In the genomic region with DNA sequence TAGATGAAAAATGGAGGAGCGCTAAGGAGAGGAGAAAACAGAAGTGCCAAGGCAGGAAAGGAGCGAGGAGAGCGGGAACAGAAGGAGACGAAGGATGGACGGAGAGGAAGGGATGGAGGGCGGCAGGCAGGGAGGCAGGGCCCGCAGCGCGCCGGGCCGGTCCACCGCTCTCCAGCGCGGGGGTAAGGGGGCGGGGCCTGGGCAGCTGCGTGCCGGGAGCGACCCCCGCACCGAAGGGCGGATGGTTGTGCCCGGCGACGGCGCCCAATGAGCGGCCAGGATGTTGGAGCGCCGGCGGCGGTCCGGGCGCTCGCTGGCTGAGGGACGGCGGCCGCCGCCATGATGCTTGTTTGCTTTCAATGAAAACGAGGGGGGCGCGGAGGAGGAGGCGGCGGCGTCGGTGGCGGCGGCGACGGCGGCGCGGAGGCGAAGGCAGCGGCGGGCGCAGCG, we compare ENCODE assay signal across 8 cellular contexts. TPM values are rescaled to one million over a fixed set of nuclear protein-coding genes. Genes with fewer than 3 reads are reported as not detected.
DNase-seq lines count a peak whose midpoint lies in the region; ATAC-seq and TF ChIP-seq lines count a peak whose summit lies in the region.

A gene (plus strand): TSS at position 320 of the 450 bp plus-strand sequence. CDS start 34,898 bp downstream, outside the sequence.

- TF ChIP-seq CTCF in GM10266 (IDR thresholded peaks at IDR 0.05; ENCODE audit: control insufficient read depth, insufficient read depth, low read depth, missing control alignments) (no peak), omental fat pad (IDR thresholded peaks at IDR 0.05) (no peak)

- peak; percentile 99 for DNase-seq in GM10266 (ENCODE audit: extremely low spot score)
- DNase-seq in NCI-H1092 treated with DMSO at 0.1 percent for 48 hours (lab: John Stamatoyannopoulos, UW) = peak; percentile 84
- peak; percentile 78 for DNase-seq in SKM-1 (lab: John Stamatoyannopoulos, UW; ENCODE audit: unreplicated experiment)
- DNase-seq in activated naive CD4-positive, alpha-beta T cell treated with anti-CD3 and anti-CD28 coated beads, Interleukin-2, amount 50 U/mL, for 72 hours (ENCODE audit: low spot score in 2 of 2) = peak; percentile 95 to 97
- DNase-seq in glomerular visceral epithelial cell (ENCODE audit: extremely low spot score) = peak; percentile 96
- DNase-seq in omental fat pad (ENCODE audit: low spot score) = peak; percentile 65

- ATAC-seq in HG02623 (IDR thresholded peaks at IDR 0.05; ENCODE audit: unreplicated experiment) = peak; percentile 86
- ATAC-seq in activated naive CD4-positive, alpha-beta T cell treated with anti-CD3 and anti-CD28 coated beads, Interleukin-2, amount 50 U/mL, for 72 hours = peak; percentile 93 to 96
- peak; percentile 98 for ATAC-seq in omental fat pad (ENCODE audit: low FRiP score)

- peaks cover 0 to 19% of the 10 kb centered on the region in 2 donors for H3K36me3 Mint-ChIP-seq in activated naive CD4-positive, alpha-beta T cell treated with anti-CD3 and anti-CD28 coated beads, Interleukin-2, amount 50 U/mL, for 72 hours

- H3K9me3 Mint-ChIP-seq in activated naive CD4-positive, alpha-beta T cell treated with anti-CD3 and anti-CD28 coated beads, Interleukin-2, amount 50 U/mL, for 72 hours = no peaks in the 10 kb centered on the region

- peak within 1 kb of the TSS; percentile 85 to 94 for H3K27ac Mint-ChIP-seq in activated naive CD4-positive, alpha-beta T cell treated with anti-CD3 and anti-CD28 coated beads, Interleukin-2, amount 50 U/mL, for 72 hours

- H3K27ac ChIP-seq in temporal lobe (ENCODE audit: low read depth, low read length) = peak within 1 kb of the TSS; percentile 45

RNA-seq across cellular contexts. Expression of the gene that starts here (rescaled TPM):
- 10 to 100 TPM; 28.7 to 37.0 TPM for total RNA-seq in activated naive CD4-positive, alpha-beta T cell treated with anti-CD3 and anti-CD28 coated beads, Interleukin-2, amount 50 U/mL, for 72 hours
- 10 to 100 TPM; 11.3 to 15.1 (median 13.2) TPM for total RNA-seq in omental fat pad
- 49.7 TPM for total RNA-seq in temporal lobe

Comparison
In these comparisons a context has a peak if more than half of its experiments do, and no peak if none do; other contexts are left out.
1. Peak in every context shown above with its lines: DNase-seq, ATAC-seq and H3K27ac ChIP-seq.